In genomic region chr6:41736207-41736710, GRCh38 we compare ENCODE assay signal across 1 cellular context.
TF ChIP-seq lines count a peak whose summit lies in the region.

No MANE protein-coding gene starts in this region.

TF ChIP-seq in A549, 52 proteins besides CTCF, POLR2A, EP300 and RAD21 (continued from another document):
- TF ChIP-seq TP53 (CRISPR knock-in tag; IDR thresholded peaks at IDR 0.05), result no peak
- no peak for TF ChIP-seq RFX5 (IDR thresholded peaks at IDR 0.05)
- TF ChIP-seq POLR2AphosphoS2 (conservative IDR thresholded peaks at IDR 0.05; ENCODE audit: low read length), result no peak
- TF ChIP-seq RCOR1 (IDR thresholded peaks at IDR 0.05; ENCODE audit: low read depth, low read length), result no peak
